1 cellular context compared by ENCODE assay signal in genomic region chr6:150767585-150768164, GRCh38.
TF ChIP-seq lines count a peak whose summit lies in the region.

No MANE protein-coding gene starts in this region.

TF ChIP-seq in H1, 55 proteins besides CTCF, POLR2A, EP300 and RAD21 (continued from another document):
- TF ChIP-seq USF2 (IDR thresholded peaks at IDR 0.05; ENCODE audit: low read length) (no peak), HDAC6 (IDR thresholded peaks at IDR 0.05; ENCODE audit: low read depth, low read length) (no peak), EZH2 (IDR thresholded peaks at IDR 0.05; ENCODE audit: low read depth, low read length, severe bottlenecking) (no peak), PHF8 (conservative IDR thresholded peaks at IDR 0.05; ENCODE audit: low read depth, low read length) (no peak), RFX5 (IDR thresholded peaks at IDR 0.05; ENCODE audit: borderline replicate concordance, low read depth, low read length) (no peak), CHD1 (IDR thresholded peaks at IDR 0.05; ENCODE audit: low read depth, low read length) (no peak), TAF1 (IDR thresholded peaks at IDR 0.05; ENCODE audit: low read depth, low read length) (no peak), POLR2AphosphoS5 (IDR thresholded peaks at IDR 0.05; ENCODE audit: low read depth, low read length) (no peak)
